ENCODE assay signal across 16 cellular contexts in genomic region chr1:242242983-242243382, GRCh38.
DNase-seq lines count a peak whose midpoint lies in the region; ATAC-seq and TF ChIP-seq lines count a peak whose summit lies in the region.
"Had no signal": no experiment of that assay in that cellular context is flagged by ENCODE, and none has a peak within 500 bp of the region (broad histone marks: within the 10 kb centered on the region; RNA-seq: fewer than 3 reads in every experiment).

No MANE protein-coding gene starts in this region.

- H2BK120ac ChIP-seq in trophoblast cell (ENCODE audit: insufficient read depth, low read length, poor library complexity) = no peak overlapping the region

- no peak overlapping the region for H3K4me3 ChIP-seq in Panc1 (ENCODE audit: low read depth in 2 of 2, low read length in 2 of 2)
- H3K4me3 ChIP-seq in trophoblast cell (ENCODE audit: low read depth, low read length) = no peak overlapping the region
- H3K4me3 ChIP-seq: BLaER1 treated with 17β-estradiol and CSF1 and Interleukin-3, amounts not matched to agents 10 nM and 100 nM; MG63; ovary had no signal

- no peak overlapping the region for H3K18ac ChIP-seq in trophoblast cell (ENCODE audit: low read length)

- no CpG with 5 or more reads among the region's 6 CpGs for WGBS in trophoblast cell (ENCODE audit: extremely low coverage, insufficient coverage, insufficient read length)

- no peaks in the 10 kb centered on the region for H3K79me2 ChIP-seq in trophoblast cell (ENCODE audit: control insufficient read depth, insufficient read depth, low read length, poor library complexity)

- peak overlapping the region; percentile 61; the same call in 1 of the 2 replicates for H3K27ac ChIP-seq in Panc1 (ENCODE audit: low read length)
- H3K27ac ChIP-seq in trophoblast cell (ENCODE audit: low read depth, low read length) = no peak overlapping the region
- H3K27ac ChIP-seq: BLaER1 treated with 17β-estradiol and CSF1 and Interleukin-3, amounts not matched to agents 10 nM and 100 nM; ovary had no signal

- no peak overlapping the region for H3K14ac ChIP-seq in trophoblast cell (ENCODE audit: low read length)

- H3K27me3 ChIP-seq in Panc1 (ENCODE audit: control insufficient read depth, insufficient read depth, low read length) = no peaks in the 10 kb centered on the region
- H3K27me3 ChIP-seq in trophoblast cell (ENCODE audit: insufficient read depth, low read length) = no peaks in the 10 kb centered on the region
- H3K27me3 ChIP-seq: BLaER1 treated with 17β-estradiol and CSF1 and Interleukin-3, amounts not matched to agents 10 nM and 100 nM; MG63; ovary had no signal

- peak overlapping the region; percentile 37 for H2AFZ ChIP-seq in trophoblast cell (ENCODE audit: insufficient read depth, low read length, poor library complexity)

- no peak overlapping the region for H3K4me3 Mint-ChIP-seq in effector memory CD8-positive, alpha-beta T cell

- no peaks in the 10 kb centered on the region for H3K79me1 ChIP-seq in trophoblast cell (ENCODE audit: low read length)

- H3K4ac ChIP-seq in trophoblast cell (ENCODE audit: low read depth, low read length) = no peak overlapping the region

- DNase-seq in Panc1 (ENCODE audit: low read depth, low spot score) (no peak), trophoblast cell (no peak), sciatic nerve (ENCODE audit: low spot score) (no peak)
- no peak for DNase-seq in stimulated activated CD4-positive, alpha-beta T cell treated with anti-CD3 and anti-CD28 coated beads, Interleukin-1b, Interleukin-23, amount 100 ng/mL, for 48 hours
- no peak for DNase-seq in effector memory CD8-positive, alpha-beta T cell
- DNase-seq: effector memory CD4-positive, alpha-beta T cell; left ventricle myocardium superior; NCI-H526 treated with DMSO at 0.1 percent for 48 hours; ovary; stimulated activated naive CD4-positive, alpha-beta T cell had no signal

- H3K9me3 ChIP-seq in Panc1 (ENCODE audit: control insufficient read depth, insufficient read depth, low read depth, low read length) (no peaks in the 10 kb centered on the region), trophoblast cell (ENCODE audit: insufficient read depth, low read depth, low read length) (no peaks in the 10 kb centered on the region)
- H3K9me3 ChIP-seq: BLaER1 treated with 17β-estradiol and CSF1 and Interleukin-3, amounts not matched to agents 10 nM and 100 nM; MG63; ovary had no signal

- no peaks in the 10 kb centered on the region for H3K36me3 ChIP-seq in Panc1 (ENCODE audit: control insufficient read depth, insufficient read depth, low read length)
- H3K36me3 ChIP-seq in trophoblast cell (ENCODE audit: control insufficient read depth in 1 of 2, insufficient read depth in 2 of 2, low read length in 2 of 2) = no peaks in the 10 kb centered on the region
- H3K36me3 ChIP-seq: BLaER1 treated with 17β-estradiol and CSF1 and Interleukin-3, amounts not matched to agents 10 nM and 100 nM; MG63; ovary had no signal

- BruUV-seq in Panc1 (replicated peaks; lab: Mats Ljungman, UMichigan) = no TSS peak

- H3K4me2 ChIP-seq in trophoblast cell (ENCODE audit: low read length) = no peak overlapping the region
- H3K4me2 ChIP-seq: BLaER1 treated with 17β-estradiol and CSF1 and Interleukin-3, amounts not matched to agents 10 nM and 100 nM had no signal

- H2BK5ac ChIP-seq in trophoblast cell (ENCODE audit: low read depth, low read length, poor library complexity) = no peak overlapping the region

- no peak overlapping the region for H4K8ac ChIP-seq in trophoblast cell (ENCODE audit: low read depth, low read length)

- H3K4me1 Mint-ChIP-seq in effector memory CD8-positive, alpha-beta T cell (ENCODE audit: low read depth in 2 of 2) = peaks cover 0 to 1% of the 10 kb centered on the region in 2 donors

- TF ChIP-seq CTCF in Panc1 (IDR thresholded peaks at IDR 0.05) = no peak

- no peak overlapping the region for H2AK5ac ChIP-seq in trophoblast cell (ENCODE audit: low read length)

- in situ Hi-C loops in Panc1 (cut with HindIII; ENCODE audit: low pct_unique_long_range_greater_than_20kb, low sequenced_read_pairs) = no loop called here

- no peaks in the 10 kb centered on the region for H3K27me3 Mint-ChIP-seq in effector memory CD8-positive, alpha-beta T cell

- H3K9me3 Mint-ChIP-seq in effector memory CD8-positive, alpha-beta T cell = no peaks in the 10 kb centered on the region

- POLR2A ChIA-PET in Panc1 (lab: Charles Lee) = no interaction called here

- H3K9ac ChIP-seq in trophoblast cell (ENCODE audit: low read length) = no peak overlapping the region
- H3K9ac ChIP-seq: BLaER1 treated with 17β-estradiol and CSF1 and Interleukin-3, amounts not matched to agents 10 nM and 100 nM had no signal

- no peaks in the 10 kb centered on the region for H3K36me3 Mint-ChIP-seq in effector memory CD8-positive, alpha-beta T cell (ENCODE audit: insufficient read depth)

- H4K12ac ChIP-seq in trophoblast cell (ENCODE audit: low read depth, low read length) = no peak overlapping the region

- no peak overlapping the region for H3K27ac Mint-ChIP-seq in effector memory CD8-positive, alpha-beta T cell

- no peak overlapping the region for H4K91ac ChIP-seq in trophoblast cell (ENCODE audit: low read depth, low read length)

- CTCF ChIA-PET in Panc1 (lab: Charles Lee) = no interaction called here

- H2BK12ac ChIP-seq in trophoblast cell (ENCODE audit: low read length) = no peak overlapping the region

- intact Hi-C loops in Panc1 (cut with micrococcal nuclease; ENCODE audit: unreplicated experiment) (no loop called here), sciatic nerve (cut with DNase I) (no loop called here)

- ATAC-seq in GM19372 (IDR thresholded peaks at IDR 0.05; ENCODE audit: low read depth, unreplicated experiment) = peak; percentile 12
- peak; percentile 9 for ATAC-seq in HG03045 (IDR thresholded peaks at IDR 0.05; ENCODE audit: unreplicated experiment)
- no peak for ATAC-seq in Panc1
- no peak for ATAC-seq in sciatic nerve
- ATAC-seq in GM21619 (IDR thresholded peaks at IDR 0.05; ENCODE audit: unreplicated experiment) = no peak
- no peak for ATAC-seq in effector memory CD8-positive, alpha-beta T cell (replicated peaks)
- ATAC-seq: HCT116 had no signal

- no peak overlapping the region for H3K23ac ChIP-seq in trophoblast cell (ENCODE audit: low read length)

- H3K4me1 ChIP-seq in Panc1 (ENCODE audit: control insufficient read depth, insufficient read depth, low read length) (no peaks in the 10 kb centered on the region), trophoblast cell (ENCODE audit: control insufficient read depth in 1 of 2, insufficient read depth in 2 of 2, low read length in 2 of 2) (peaks cover 2 to 3% of the 10 kb centered on the region in 2 experiments)
- H3K4me1 ChIP-seq: BLaER1 treated with 17β-estradiol and CSF1 and Interleukin-3, amounts not matched to agents 10 nM and 100 nM had no signal

Comparison
In these comparisons a context has a peak if more than half of its experiments do, and no peak if none do; other contexts are left out.
1. ATAC-seq: peak in GM19372 (single experiment) and HG03045 (single experiment); none in Panc1 (single experiment), sciatic nerve (single experiment), GM21619 (single experiment) and effector memory CD8-positive, alpha-beta T cell (single experiment).